In genomic region chr7:151888079-151888673, GRCh38 we compare ENCODE assay signal across 1 cellular context.
TF ChIP-seq lines count a peak whose summit lies in the region.

No MANE protein-coding gene starts in this region.

TF ChIP-seq in K562, 482 proteins besides CTCF, POLR2A, EP300 and RAD21 (continued from another document):
- no peak for TF ChIP-seq BCLAF1 (IDR thresholded peaks at IDR 0.05; ENCODE audit: borderline replicate concordance in 1 of 2, control insufficient read depth in 1 of 2, low read depth in 2 of 2, low read length in 1 of 2)
- TF ChIP-seq SMARCB1 (IDR thresholded peaks at IDR 0.05; ENCODE audit: insufficient read length, low read depth): no peak
- TF ChIP-seq ZNF639 (CRISPR knock-in tag; conservative IDR thresholded peaks at IDR 0.05 in 1 of 2, IDR thresholded peaks at IDR 0.05 in 1 of 2): no peak
- no peak for TF ChIP-seq TBL1XR1 (IDR thresholded peaks at IDR 0.05; ENCODE audit: low read length in 2 of 2)
- TF ChIP-seq ZNF668 (CRISPR knock-in tag; IDR thresholded peaks at IDR 0.05): no peak
- no peak for TF ChIP-seq NR2C2 (CRISPR knock-in tag; IDR thresholded peaks at IDR 0.05)
- no peak for TF ChIP-seq NR2C2 (tag; IDR thresholded peaks at IDR 0.05)
- TF ChIP-seq NELFE (IDR thresholded peaks at IDR 0.05; ENCODE audit: insufficient read depth, insufficient read length): no peak
- TF ChIP-seq ZNF75A (CRISPR knock-in tag; IDR thresholded peaks at IDR 0.05): no peak
- no peak for TF ChIP-seq CTBP1 (IDR thresholded peaks at IDR 0.05; ENCODE audit: borderline replicate concordance)
- TF ChIP-seq ZNF354B (CRISPR knock-in tag; IDR thresholded peaks at IDR 0.05): no peak
- no peak for TF ChIP-seq SMARCC2 (IDR thresholded peaks at IDR 0.05; ENCODE audit: low read depth)
- TF ChIP-seq FOXA1 (IDR thresholded peaks at IDR 0.05; ENCODE audit: borderline replicate concordance): no peak
- TF ChIP-seq ATF3 (IDR thresholded peaks at IDR 0.05): peak; percentile 7; the same call in 1 of the 2 replicates
- TF ChIP-seq ATF3 (CRISPR knock-in tag; conservative IDR thresholded peaks at IDR 0.05): no peak
- TF ChIP-seq ZNF133 (CRISPR knock-in tag; IDR thresholded peaks at IDR 0.05): no peak
- 0 out of 2 replicates have a peak, but pooled peaks have one; percentile 19 for TF ChIP-seq SMC3 (conservative IDR thresholded peaks at IDR 0.05; ENCODE audit: insufficient read depth, low read depth, low read length)
TF ChIP-seq in K562: peak in this region for 5.
